22 cellular contexts compared by ENCODE assay signal in genomic region chr7:159175792-159176191, GRCh38. TPM values are rescaled to one million over a fixed set of nuclear protein-coding genes. Genes with fewer than 3 reads are reported as not detected.
DNase-seq lines count a peak whose midpoint lies in the region; ATAC-seq and TF ChIP-seq lines count a peak whose summit lies in the region.
"Had no signal": no experiment of that assay in that cellular context is flagged by ENCODE, and none has a peak within 500 bp of the region (broad histone marks: within the 10 kb centered on the region; RNA-seq: fewer than 3 reads in every experiment).

No MANE protein-coding gene starts in this region.

- intact Hi-C loops in activated CD4-positive, alpha-beta T cell treated with anti-CD3 and anti-CD28 coated beads, Interleukin-2, amount 10 ng/mL, durations not matched to agents 24 days and 14 days (cut with micrococcal nuclease), result no loop called here

- no peaks in the 10 kb centered on the region for H3K27me3 ChIP-seq in CD4-positive, CD25-positive, alpha-beta regulatory T cell (ENCODE audit: control insufficient read depth, insufficient read depth, low read length)
- H3K27me3 ChIP-seq in H7 (ENCODE audit: control insufficient read depth, insufficient read depth, low read length), result no peaks in the 10 kb centered on the region
- H3K27me3 ChIP-seq: right atrium auricular region had no signal

- peaks cover 51% of the 10 kb centered on the region for H3K9me3 Mint-ChIP-seq in activated CD4-positive, alpha-beta T cell treated with anti-CD3 and anti-CD28 coated beads, Interleukin-2, amount 10 ng/mL, durations not matched to agents 24 days and 14 days
- H3K9me3 Mint-ChIP-seq in CD4-positive, CD25-positive, alpha-beta regulatory T cell, result peaks cover 2 to 15% (median 7%) of the 10 kb centered on the region in 7 donors
- peaks cover 9 to 24% (median 11%) of the 10 kb centered on the region in 3 donors for H3K9me3 Mint-ChIP-seq in T-cell
- peaks cover 14% of the 10 kb centered on the region for H3K9me3 Mint-ChIP-seq in central memory CD8-positive, alpha-beta T cell

- no peak for TF ChIP-seq POLR2A in GM18505 (IDR thresholded peaks at IDR 0.05; ENCODE audit: borderline replicate concordance, extremely low read depth, insufficient read depth, insufficient read length)

- peaks cover 6% of the 10 kb centered on the region for H3K36me3 Mint-ChIP-seq in activated CD4-positive, alpha-beta T cell treated with anti-CD3 and anti-CD28 coated beads, Interleukin-2, amount 10 ng/mL, durations not matched to agents 24 days and 14 days (ENCODE audit: low read depth)
- H3K36me3 Mint-ChIP-seq in CD4-positive, CD25-positive, alpha-beta regulatory T cell, result peaks cover 3% of the 10 kb centered on the region
- no peaks in the 10 kb centered on the region for H3K36me3 Mint-ChIP-seq in T-cell
- H3K36me3 Mint-ChIP-seq in central memory CD8-positive, alpha-beta T cell (ENCODE audit: insufficient read depth), result peaks cover 7% of the 10 kb centered on the region

- H3K4me3 ChIP-seq in CD4-positive, CD25-positive, alpha-beta regulatory T cell (ENCODE audit: low read depth, low read length), result no peak overlapping the region
- no peak overlapping the region for H3K4me3 ChIP-seq in H7 (ENCODE audit: insufficient read depth, low read depth, low read length)
- H3K4me3 ChIP-seq: GM23248, right atrium auricular region had no signal

- no peak overlapping the region for H3K4me3 Mint-ChIP-seq in activated CD4-positive, alpha-beta T cell treated with anti-CD3 and anti-CD28 coated beads, Interleukin-2, amount 10 ng/mL, durations not matched to agents 24 days and 14 days
- H3K4me3 Mint-ChIP-seq in CD4-positive, CD25-positive, alpha-beta regulatory T cell, result peak overlapping the region in 1 of 4 donors; percentile 47
- H3K4me3 Mint-ChIP-seq in T-cell, result no peak overlapping the region
- no peak overlapping the region for H3K4me3 Mint-ChIP-seq in central memory CD8-positive, alpha-beta T cell
- H3K4me3 Mint-ChIP-seq: neural crest cell had no signal

- CTCF ChIA-PET in T-cell (lab: Charles Lee), result interaction anchor here in 1 of 2 donors (1.6 kb wide), 1 partner anchor 8 kb away, joined by 3 read pairs; no protein-coding TSS in a partner anchor

- no peak for DNase-seq in activated CD4-positive, alpha-beta T cell treated with anti-CD3 and anti-CD28 coated beads, Interleukin-2, amount 10 ng/mL, durations not matched to agents 24 days and 14 days
- no peak for DNase-seq in activated CD4-positive, alpha-beta T cell treated with anti-CD3 and anti-CD28 coated beads for 48 hours
- DNase-seq in CD4-positive, CD25-positive, alpha-beta regulatory T cell, result no peak
- peak in 16 of 34 experiments; percentile 6 to 39 (median 20) for DNase-seq in T-cell
- DNase-seq in central memory CD8-positive, alpha-beta T cell (ENCODE audit: low spot score in 2 of 2), result no peak
- no peak for DNase-seq in H7
- no peak for DNase-seq in AG08396 (ENCODE audit: low spot score)
- DNase-seq: activated T-cell treated with anti-CD3 and anti-CD28 coated beads, Interleukin-2, amount 50 U/mL, for 48 hours; cortex of kidney; erythroblast; glutamatergic neuron; GM23248; NCI-H1436 treated with DMSO at 0.1 percent for 48 hours; NCI-H510A; small intestine; stimulated activated naive CD8-positive, alpha-beta T cell treated with anti-CD3 and anti-CD28 coated beads, Interleukin-15, Interleukin-2, amounts not matched to agents 100 U/mL and 50 U/mL, for 24 hours had no signal

- H3K4me1 Mint-ChIP-seq in activated CD4-positive, alpha-beta T cell treated with anti-CD3 and anti-CD28 coated beads, Interleukin-2, amount 10 ng/mL, durations not matched to agents 24 days and 14 days, result peaks cover 6% of the 10 kb centered on the region
- H3K4me1 Mint-ChIP-seq in CD4-positive, CD25-positive, alpha-beta regulatory T cell, result peaks cover 8 to 23% (median 11%) of the 10 kb centered on the region in 4 donors
- H3K4me1 Mint-ChIP-seq in T-cell, result peaks cover 20 to 29% (median 26%) of the 10 kb centered on the region in 3 donors
- H3K4me1 Mint-ChIP-seq in central memory CD8-positive, alpha-beta T cell, result peaks cover 27% of the 10 kb centered on the region
- H3K4me1 Mint-ChIP-seq: neural crest cell had no signal

- peaks cover 4% of the 10 kb centered on the region for H3K27me3 Mint-ChIP-seq in activated CD4-positive, alpha-beta T cell treated with anti-CD3 and anti-CD28 coated beads, Interleukin-2, amount 10 ng/mL, durations not matched to agents 24 days and 14 days
- H3K27me3 Mint-ChIP-seq in CD4-positive, CD25-positive, alpha-beta regulatory T cell, result peaks cover 14% of the 10 kb centered on the region
- peaks cover 3 to 17% of the 10 kb centered on the region in 2 donors for H3K27me3 Mint-ChIP-seq in T-cell
- H3K27me3 Mint-ChIP-seq in central memory CD8-positive, alpha-beta T cell, result no peaks in the 10 kb centered on the region

- H3K9me3 ChIP-seq in CD4-positive, CD25-positive, alpha-beta regulatory T cell (ENCODE audit: control insufficient read depth in 2 of 2, low read length in 2 of 2), result peaks cover 0 to 6% of the 10 kb centered on the region in 2 experiments

- ATAC-seq in CD4-positive, CD25-positive, alpha-beta regulatory T cell (ENCODE audit: low read depth in 2 of 2), result no peak
- peak in 1 of 4 experiments; percentile 72 for ATAC-seq in T-cell (replicated peaks in 1 of 4)
- no peak for ATAC-seq in central memory CD8-positive, alpha-beta T cell (replicated peaks; ENCODE audit: extremely low read depth, poor library complexity, severe bottlenecking)
- ATAC-seq in GM18505 (IDR thresholded peaks at IDR 0.05; ENCODE audit: unreplicated experiment), result no peak
- ATAC-seq: left lobe of liver; stimulated activated naive CD8-positive, alpha-beta T cell treated with anti-CD3 and anti-CD28 coated beads, Interleukin-15, Interleukin-2, amounts not matched to agents 100 U/mL and 50 U/mL, for 24 hours had no signal

- H3K27ac ChIP-seq in CD4-positive, CD25-positive, alpha-beta regulatory T cell (ENCODE audit: insufficient read depth, low read length, poor library complexity, severe bottlenecking), result peak overlapping the region; percentile 9
- H3K27ac ChIP-seq: 22Rv1, GM23248, right atrium auricular region had no signal

- H3K4me1 ChIP-seq in CD4-positive, CD25-positive, alpha-beta regulatory T cell (ENCODE audit: control insufficient read depth, insufficient read depth, low read length, poor library complexity, severe bottlenecking), result peaks cover 4% of the 10 kb centered on the region
- H3K4me1 ChIP-seq: right atrium auricular region had no signal

- no peaks in the 10 kb centered on the region for H3K36me3 ChIP-seq in CD4-positive, CD25-positive, alpha-beta regulatory T cell (ENCODE audit: control insufficient read depth, insufficient read depth, low read length)
- H3K36me3 ChIP-seq in H7 (replicated peaks; ENCODE audit: control insufficient read depth, insufficient read depth, low read length), result no peaks in the 10 kb centered on the region
- H3K36me3 ChIP-seq: right atrium auricular region had no signal

- POLR2A ChIA-PET in T-cell (lab: Charles Lee), result no interaction called here

- peak overlapping the region; percentile 29 for H3K27ac Mint-ChIP-seq in activated CD4-positive, alpha-beta T cell treated with anti-CD3 and anti-CD28 coated beads, Interleukin-2, amount 10 ng/mL, durations not matched to agents 24 days and 14 days
- H3K27ac Mint-ChIP-seq in CD4-positive, CD25-positive, alpha-beta regulatory T cell, result peak overlapping the region; percentile 34 to 94 (median 58)
- H3K27ac Mint-ChIP-seq in T-cell, result peak overlapping the region; percentile 85 to 88
- H3K27ac Mint-ChIP-seq in central memory CD8-positive, alpha-beta T cell (ENCODE audit: low read depth), result peak overlapping the region; percentile 83

RNA-seq across cellular contexts. Expression of gene VIPR2, which starts 31.1 kb away (rescaled TPM):
- 1.6 and 1.7 TPM in 2 replicates for total RNA-seq in activated CD4-positive, alpha-beta T cell treated with anti-CD3 and anti-CD28 coated beads, Interleukin-2, amount 10 ng/mL, durations not matched to agents 24 days and 14 days
- total RNA-seq in CD4-positive, CD25-positive, alpha-beta regulatory T cell, result not detected
- not detected for polyA plus RNA-seq in CD4-positive, CD25-positive, alpha-beta regulatory T cell
- total RNA-seq in T-cell, result under 1 TPM in 4 of 5 donors, not detected in 1; 0.25 to 0.79 (median 0.55) TPM
- 2.5 and 3.5 TPM in 2 replicates for total RNA-seq in H7 (2014; rRNA removed; shearing (Covaris generic))
- total RNA-seq: GM23248, LHCN-M2 had no signal
- polyA plus RNA-seq: GM23248 had no signal

Comparison
In these comparisons a context has a peak if more than half of its experiments do, and no peak if none do; other contexts are left out.
1. H3K27ac Mint-ChIP-seq: peak in every context shown above with its lines; median percentile 86 in T-cell; 83 in central memory CD8-positive, alpha-beta T cell; 58 in CD4-positive, CD25-positive, alpha-beta regulatory T cell; 29 in activated CD4-positive, alpha-beta T cell treated with anti-CD3 and anti-CD28 coated beads, Interleukin-2, amount 10 ng/mL, durations not matched to agents 24 days and 14 days.